In genomic region chr22:31646186-31647019, GRCh38 we compare ENCODE assay signal across 8 cellular contexts. TPM values are rescaled to one million over a fixed set of nuclear protein-coding genes. Genes with fewer than 3 reads are reported as not detected.
A peak's percentile ranks its signal among the peaks of the same experiment; 100 is the strongest.
DNase-seq lines count a peak whose midpoint lies in the region; ATAC-seq lines count a peak whose summit lies in the region.

No MANE protein-coding gene starts in this region.

- ATAC-seq in stimulated activated memory B cell treated with anti-CD40 and anti-IgM and Interleukin-4, amounts not matched to agents 10 μg/mL and 1 μg/mL and 100 μg/mL, for 72 hours: peak; percentile 83

- no peak overlapping the region for H3K9ac ChIP-seq in Karpas-422 (ENCODE audit: low read length)

- no peak for DNase-seq in activated T-cell treated with anti-CD3 and anti-CD28 coated beads, Interleukin-2, amount 50 U/mL, for 24 hours
- no peak for DNase-seq in activated T-cell treated with anti-CD3 and anti-CD28 coated beads for 4 hours
- DNase-seq in RPMI7951 (ENCODE audit: low read depth): peak; percentile 86
- peak; percentile 70 for DNase-seq in fibroblast of gingiva (ENCODE audit: low read depth)
- DNase-seq in Karpas-422: no peak
- DNase-seq in epidermal melanocyte (ENCODE audit: insufficient read length, low spot score): no peak
- no peak for DNase-seq in HuH-7.5 (ENCODE audit: low spot score)

- no peak overlapping the region for H3K27ac ChIP-seq in Karpas-422 (ENCODE audit: low read length)

- H3K9me3 Mint-ChIP-seq in activated T-cell treated with anti-CD3 and anti-CD28 coated beads, Interleukin-2, amount 50 U/mL, for 24 hours: no peaks in the 10 kb centered on the region
- H3K9me3 Mint-ChIP-seq in stimulated activated memory B cell treated with anti-CD40 and anti-IgM and Interleukin-4, amounts not matched to agents 10 μg/mL and 1 μg/mL and 100 μg/mL, for 72 hours: no peaks in the 10 kb centered on the region

- no peaks in the 10 kb centered on the region for H3K4me1 ChIP-seq in Karpas-422 (ENCODE audit: low read length)

- no peak overlapping the region for H3K4me2 ChIP-seq in Karpas-422 (ENCODE audit: low read depth, low read length, poor library complexity, severe bottlenecking)

- H3K36me3 ChIP-seq in Karpas-422 (ENCODE audit: insufficient read depth, low read length): no peaks in the 10 kb centered on the region

- peaks cover 65% of the 10 kb centered on the region for H3K36me3 Mint-ChIP-seq in activated T-cell treated with anti-CD3 and anti-CD28 coated beads, Interleukin-2, amount 50 U/mL, for 24 hours (ENCODE audit: low read depth)
- peaks cover 14% of the 10 kb centered on the region for H3K36me3 Mint-ChIP-seq in stimulated activated memory B cell treated with anti-CD40 and anti-IgM and Interleukin-4, amounts not matched to agents 10 μg/mL and 1 μg/mL and 100 μg/mL, for 72 hours

- H3K9me2 ChIP-seq in Karpas-422 (replicated peaks; ENCODE audit: insufficient read depth, low read length): no peaks in the 10 kb centered on the region

- H3K4me3 ChIP-seq in Karpas-422 (ENCODE audit: low read length): no peak overlapping the region

- H3K79me2 ChIP-seq in Karpas-422 (ENCODE audit: low read length): peaks cover 55% of the 10 kb centered on the region

- peak overlapping the region; percentile 92 for H3K27ac Mint-ChIP-seq in activated T-cell treated with anti-CD3 and anti-CD28 coated beads, Interleukin-2, amount 50 U/mL, for 24 hours
- H3K27ac Mint-ChIP-seq in stimulated activated memory B cell treated with anti-CD40 and anti-IgM and Interleukin-4, amounts not matched to agents 10 μg/mL and 1 μg/mL and 100 μg/mL, for 72 hours: peak overlapping the region; percentile 68

- no peak overlapping the region for H2AFZ ChIP-seq in Karpas-422 (ENCODE audit: low read length)

- H3K9me3 ChIP-seq in Karpas-422 (ENCODE audit: low read length): no peaks in the 10 kb centered on the region

- H3K4me1 Mint-ChIP-seq in activated T-cell treated with anti-CD3 and anti-CD28 coated beads, Interleukin-2, amount 50 U/mL, for 24 hours (ENCODE audit: low read depth): peaks cover 53% of the 10 kb centered on the region
- peaks cover 28% of the 10 kb centered on the region for H3K4me1 Mint-ChIP-seq in stimulated activated memory B cell treated with anti-CD40 and anti-IgM and Interleukin-4, amounts not matched to agents 10 μg/mL and 1 μg/mL and 100 μg/mL, for 72 hours

- no peaks in the 10 kb centered on the region for H3K27me3 Mint-ChIP-seq in activated T-cell treated with anti-CD3 and anti-CD28 coated beads, Interleukin-2, amount 50 U/mL, for 24 hours
- H3K27me3 Mint-ChIP-seq in stimulated activated memory B cell treated with anti-CD40 and anti-IgM and Interleukin-4, amounts not matched to agents 10 μg/mL and 1 μg/mL and 100 μg/mL, for 72 hours: no peaks in the 10 kb centered on the region

- peak overlapping the region; percentile 27 for H3K4me3 Mint-ChIP-seq in activated T-cell treated with anti-CD3 and anti-CD28 coated beads, Interleukin-2, amount 50 U/mL, for 24 hours
- no peak overlapping the region for H3K4me3 Mint-ChIP-seq in stimulated activated memory B cell treated with anti-CD40 and anti-IgM and Interleukin-4, amounts not matched to agents 10 μg/mL and 1 μg/mL and 100 μg/mL, for 72 hours

- H3K27me3 ChIP-seq in Karpas-422 (ENCODE audit: low read length): no peaks in the 10 kb centered on the region

- H4K20me1 ChIP-seq in Karpas-422 (ENCODE audit: insufficient read depth, low read depth, low read length): no peaks in the 10 kb centered on the region

RNA-seq across cellular contexts. Expression of gene PISD, which starts 15.6 kb away (rescaled TPM):
- 16.7 and 16.9 TPM in 2 replicates for total RNA-seq in RPMI7951 (2014; rRNA removed; shearing (Covaris generic))
- 31.6 and 45.8 TPM in 2 replicates for total RNA-seq in Karpas-422 (2014; rRNA removed; shearing (Covaris generic); ENCODE audit: low replicate concordance)

Comparison
In these comparisons a context has a peak if more than half of its experiments do, and no peak if none do; other contexts are left out.
1. DNase-seq: peak in RPMI7951 (single experiment) and fibroblast of gingiva (single experiment); none in activated T-cell treated with anti-CD3 and anti-CD28 coated beads, Interleukin-2, amount 50 U/mL, for 24 hours (single experiment), activated T-cell treated with anti-CD3 and anti-CD28 coated beads for 4 hours (single experiment), Karpas-422 (single experiment), epidermal melanocyte (single experiment) and HuH-7.5 (single experiment).